ENCODE assay signal across 28 cellular contexts in the genomic region with DNA sequence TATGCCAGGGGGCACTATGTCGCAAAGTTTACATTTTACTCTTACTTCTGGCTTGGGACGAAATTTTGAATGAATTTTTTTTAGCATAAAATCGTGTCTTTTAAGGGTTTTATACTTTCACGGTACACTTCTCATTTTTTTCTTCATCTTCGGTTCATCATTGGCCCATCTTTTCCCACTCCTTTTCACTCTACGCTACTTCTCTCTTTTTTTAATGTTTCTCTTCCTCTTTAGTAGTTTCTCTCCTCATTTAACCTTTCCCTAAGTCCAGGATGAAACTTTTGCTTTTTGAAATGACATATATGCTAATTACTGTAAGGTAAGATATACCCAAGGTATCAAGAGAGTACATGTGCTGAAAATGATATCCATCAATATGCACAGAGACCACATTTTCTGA. TPM values are rescaled to one million over a fixed set of nuclear protein-coding genes. Genes with fewer than 3 reads are reported as not detected.
"Had no signal": no experiment of that assay in that cellular context is flagged by ENCODE, and none has a peak within 500 bp of the region (broad histone marks: within the 10 kb centered on the region; RNA-seq: fewer than 3 reads in every experiment).

No MANE protein-coding gene starts in this region.

- H3K4me1 ChIP-seq: body of pancreas, testis, vagina had no signal

- DNase-seq: activated B cell treated with CpG ODN at 0.5 μM for 24 hours; activated CD4-positive, alpha-beta T cell treated with anti-CD3 and anti-CD28 coated beads for 36 hours; activated CD4-positive, alpha-beta T cell treated with anti-CD3 and anti-CD28 coated beads, Interleukin-2, amount 50 U/mL, for 4 hours; activated CD8-positive, alpha-beta memory T cell treated with anti-CD3 and anti-CD28 coated beads for 24 hours; activated CD8-positive, alpha-beta memory T cell treated with anti-CD3 and anti-CD28 coated beads, Interleukin-2, amount 50 U/mL, for 4 hours; activated naive CD4-positive, alpha-beta T cell treated with anti-CD3 and anti-CD28 coated beads for 36 hours; activated T-cell treated with anti-CD3 and anti-CD28 coated beads, Interleukin-2, amount 50 U/mL, for 4 hours; body of pancreas; effector CD4-positive, alpha-beta T cell; heart left ventricle; left ventricle myocardium superior; naive B cell; retina; sigmoid colon; stimulated activated CD4-positive, alpha-beta T cell treated with anti-CD3 and anti-CD28 coated beads, Interleukin-15, amount 100 ng/mL, for 24 hours; stimulated activated naive CD4-positive, alpha-beta T cell; T1000; testis; trophoblast cell had no signal

- H3K27ac Mint-ChIP-seq: activated B cell treated with CpG ODN at 0.5 μM for 24 hours; activated CD4-positive, alpha-beta T cell treated with anti-CD3 and anti-CD28 coated beads for 36 hours; activated naive CD4-positive, alpha-beta T cell treated with anti-CD3 and anti-CD28 coated beads for 36 hours; naive B cell had no signal

- H3K36me3 Mint-ChIP-seq: naive B cell had no signal

- H3K4me3 Mint-ChIP-seq: activated CD4-positive, alpha-beta T cell treated with anti-CD3 and anti-CD28 coated beads for 36 hours; activated naive CD4-positive, alpha-beta T cell treated with anti-CD3 and anti-CD28 coated beads for 36 hours; activated T-cell treated with anti-CD3 and anti-CD28 coated beads, Interleukin-2, amount 50 U/mL, for 4 hours had no signal

- ATAC-seq: activated CD4-positive, alpha-beta T cell treated with anti-CD3 and anti-CD28 coated beads for 36 hours; activated T-cell treated with anti-CD3 and anti-CD28 coated beads, Interleukin-2, amount 50 U/mL, for 4 hours; body of pancreas; heart left ventricle; left ventricle myocardium superior had no signal

- H3K27ac ChIP-seq: body of pancreas, cardiac muscle cell, heart left ventricle, sigmoid colon, testis, vagina had no signal

- H3K27me3 Mint-ChIP-seq: activated B cell treated with CpG ODN at 0.5 μM for 24 hours; activated CD4-positive, alpha-beta T cell treated with anti-CD3 and anti-CD28 coated beads for 36 hours had no signal

- H3K4me3 ChIP-seq: body of pancreas, cardiac muscle cell, heart left ventricle, sigmoid colon, smooth muscle cell, testis, vagina had no signal

- H3K4me2 ChIP-seq: smooth muscle cell had no signal

- H3K9me3 Mint-ChIP-seq: naive B cell had no signal

- H3K27me3 ChIP-seq: body of pancreas, cardiac muscle cell, sigmoid colon, testis, vagina had no signal

- H3K9me3 ChIP-seq: body of pancreas, heart left ventricle, sigmoid colon, testis, vagina had no signal

- H3K36me3 ChIP-seq: cardiac muscle cell, heart left ventricle, sigmoid colon, vagina had no signal

RNA-seq across cellular contexts. Expression of a gene that starts 39.5 kb away (rescaled TPM):
- total RNA-seq: activated B cell treated with CpG ODN at 0.5 μM for 24 hours; activated CD4-positive, alpha-beta T cell treated with anti-CD3 and anti-CD28 coated beads for 36 hours; activated naive CD4-positive, alpha-beta T cell treated with anti-CD3 and anti-CD28 coated beads for 36 hours; activated T-cell treated with anti-CD3 and anti-CD28 coated beads, Interleukin-2, amount 50 U/mL, for 4 hours; body of pancreas; cardiac muscle cell; chondrocyte; epithelial cell of proximal tubule; fibroblast of villous mesenchyme; heart left ventricle; left ventricle myocardium superior; mucosa of gallbladder; osteoblast; posterior vena cava; sigmoid colon; smooth muscle cell; vagina had no signal
- polyA plus RNA-seq: cardiac muscle cell, heart left ventricle, sigmoid colon, smooth muscle cell had no signal
